Comparison of ENCODE assay signal across 1 cellular context in the genomic region with DNA sequence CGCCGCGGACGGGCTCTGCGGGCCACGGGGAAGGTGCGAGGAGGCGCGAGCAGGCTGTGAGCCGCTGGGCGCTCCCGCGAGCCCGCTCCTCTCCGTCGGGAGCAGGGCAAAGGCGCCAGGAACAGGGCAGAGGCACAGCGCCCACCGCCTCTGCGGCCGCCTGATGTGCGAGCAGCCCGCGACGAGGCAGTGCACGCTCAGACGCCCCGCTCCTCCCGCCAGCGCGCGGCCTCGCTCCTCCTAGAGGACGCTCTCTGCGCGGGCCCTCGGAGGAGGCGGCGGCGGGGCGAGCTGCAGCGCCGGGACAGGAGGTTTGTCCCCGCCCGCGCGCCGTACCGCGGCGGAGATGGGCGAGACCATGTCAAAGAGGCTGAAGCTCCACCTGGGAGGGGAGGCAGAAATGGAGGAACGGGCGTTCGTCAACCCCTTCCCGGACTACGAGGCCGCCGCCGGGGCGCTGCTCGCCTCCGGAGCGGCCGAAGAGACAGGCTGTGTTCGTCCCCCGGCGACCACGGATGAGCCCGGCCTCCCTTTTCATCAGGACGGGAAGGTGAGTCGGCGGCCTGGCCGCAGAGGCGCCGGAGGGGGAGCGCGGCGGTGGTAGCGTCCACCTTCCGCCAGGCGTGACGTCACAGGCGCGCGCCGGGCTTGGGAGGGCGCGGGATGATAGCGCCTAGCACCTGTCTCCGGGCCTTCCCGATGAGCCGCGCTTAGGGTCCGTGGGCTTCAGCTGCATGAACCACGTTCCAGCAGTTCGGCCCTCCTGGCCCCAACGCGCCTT.
A peak's percentile ranks its signal among the peaks of the same experiment; 100 is the strongest.
TF ChIP-seq lines count a peak whose summit lies in the region.

No MANE protein-coding gene starts in this region.

TF ChIP-seq in IMR-90, 13 proteins besides CTCF, POLR2A, EP300 and RAD21 (continued from another document):
- TF ChIP-seq SMC3 (IDR thresholded peaks at IDR 0.05; ENCODE audit: low read depth, low read length) (0 out of 2 replicates have a peak, but pooled peaks have one; percentile 6), RCOR1 (IDR thresholded peaks at IDR 0.05; ENCODE audit: insufficient replicate concordance, low read length) (peak; percentile 7)
